Comparison of ENCODE assay signal across 37 cellular contexts in genomic region chr2:198498048-198498447, GRCh38.
"Had no signal": no experiment of that assay in that cellular context is flagged by ENCODE, and none has a peak within 500 bp of the region (broad histone marks: within the 10 kb centered on the region; RNA-seq: fewer than 3 reads in every experiment).

No MANE protein-coding gene starts in this region.

- H3K4me1 Mint-ChIP-seq: activated naive CD4-positive, alpha-beta T cell treated with anti-CD3 and anti-CD28 coated beads, Interleukin-2, amount 10 ng/mL, durations not matched to agents 7 days and 5 days; activated naive CD4-positive, alpha-beta T cell treated with anti-CD3 and anti-CD28 coated beads, Interleukin-2, amount 50 U/mL, for 24 hours; activated naive CD8-positive, alpha-beta T cell treated with anti-CD3 and anti-CD28 coated beads for 36 hours; activated naive CD8-positive, alpha-beta T cell treated with anti-CD3 and anti-CD28 coated beads, Interleukin-2, amount 10 ng/mL, durations not matched to agents 7 days and 5 days; activated naive CD8-positive, alpha-beta T cell treated with anti-CD3 and anti-CD28 coated beads, Interleukin-2, amount 50 U/mL, for 24 hours; activated T-helper 17 cell treated with anti-CD3 and anti-CD28 coated beads, Interleukin-2, amount 50 U/mL, for 72 hours; central memory CD8-positive, alpha-beta T cell had no signal

- H3K9me3 Mint-ChIP-seq: activated naive CD4-positive, alpha-beta T cell treated with anti-CD3 and anti-CD28 coated beads for 36 hours; activated naive CD4-positive, alpha-beta T cell treated with anti-CD3 and anti-CD28 coated beads, Interleukin-2, amount 10 ng/mL, durations not matched to agents 7 days and 5 days; activated naive CD4-positive, alpha-beta T cell treated with anti-CD3 and anti-CD28 coated beads, Interleukin-2, amount 50 U/mL, for 72 hours; activated naive CD8-positive, alpha-beta T cell treated with anti-CD3 and anti-CD28 coated beads for 36 hours; activated naive CD8-positive, alpha-beta T cell treated with anti-CD3 and anti-CD28 coated beads, Interleukin-2, amount 10 ng/mL, durations not matched to agents 7 days and 5 days; activated T-cell treated with anti-CD3 and anti-CD28 coated beads, Interleukin-2, amount 50 U/mL, for 24 hours; activated T-cell treated with anti-CD3 and anti-CD28 coated beads, Interleukin-2, amount 50 U/mL, for 4 hours; activated T-cell treated with anti-CD3 and anti-CD28 coated beads, Interleukin-2, amount 50 U/mL, for 72 hours; activated T-helper 1 cell treated with anti-CD3 and anti-CD28 coated beads, Interleukin-12 subunit alpha, Interleukin-12 subunit beta, Interleukin-2, Interleukin-4 antibody, amounts not matched to agents 30 ng/mL and 10 ng/mL and 1 ng/mL, durations not matched to agents 14 hours and 24 hours and 36 hours; activated T-helper 17 cell treated with anti-CD3 and anti-CD28 coated beads, Interleukin-2, amount 50 U/mL, for 72 hours; activated T-helper 2 cell treated with anti-CD3 and anti-CD28 coated beads, Interferon-gamma antibody, Interleukin-2, Interleukin-4, amounts not matched to agents 10 μg/mL and 5 μg/mL and 100 μg/mL, durations not matched to agents 14 hours and 24 hours and 36 hours; brain had no signal

- H3K27ac ChIP-seq: adrenal gland, ascending aorta, body of pancreas, brain microvascular endothelial cell, breast epithelium, cardiac muscle cell had no signal

- H3K9me3 ChIP-seq: adrenal gland, ascending aorta, body of pancreas, breast epithelium had no signal

- H3K4me3 Mint-ChIP-seq: activated naive CD4-positive, alpha-beta T cell treated with anti-CD3 and anti-CD28 coated beads for 36 hours; activated naive CD4-positive, alpha-beta T cell treated with anti-CD3 and anti-CD28 coated beads, Interleukin-2, amount 10 ng/mL, durations not matched to agents 7 days and 5 days; activated naive CD4-positive, alpha-beta T cell treated with anti-CD3 and anti-CD28 coated beads, Interleukin-2, amount 50 U/mL, for 24 hours; activated naive CD8-positive, alpha-beta T cell; activated naive CD8-positive, alpha-beta T cell treated with anti-CD3 and anti-CD28 coated beads for 36 hours; activated naive CD8-positive, alpha-beta T cell treated with anti-CD3 and anti-CD28 coated beads, Interleukin-2, amount 10 ng/mL, durations not matched to agents 7 days and 5 days; activated naive CD8-positive, alpha-beta T cell treated with anti-CD3 and anti-CD28 coated beads, Interleukin-2, amount 50 U/mL, for 24 hours; activated T-cell treated with anti-CD3 and anti-CD28 coated beads, Interleukin-2, amount 50 U/mL, for 24 hours; activated T-cell treated with anti-CD3 and anti-CD28 coated beads, Interleukin-2, amount 50 U/mL, for 4 hours; activated T-cell treated with anti-CD3 and anti-CD28 coated beads, Interleukin-2, amount 50 U/mL, for 72 hours; activated T-helper 1 cell treated with anti-CD3 and anti-CD28 coated beads, Interleukin-12 subunit alpha, Interleukin-12 subunit beta, Interleukin-2, Interleukin-4 antibody, amounts not matched to agents 30 ng/mL and 10 ng/mL and 1 ng/mL, durations not matched to agents 14 hours and 24 hours and 36 hours; activated T-helper 17 cell treated with anti-CD3 and anti-CD28 coated beads, Interleukin-2, amount 50 U/mL, for 72 hours; brain; central memory CD8-positive, alpha-beta T cell had no signal

- H3K27me3 Mint-ChIP-seq: activated naive CD4-positive, alpha-beta T cell treated with anti-CD3 and anti-CD28 coated beads, Interleukin-2, amount 10 ng/mL, durations not matched to agents 7 days and 5 days; activated naive CD8-positive, alpha-beta T cell treated with anti-CD3 and anti-CD28 coated beads, Interleukin-2, amount 10 ng/mL, durations not matched to agents 7 days and 5 days; activated T-cell treated with anti-CD3 and anti-CD28 coated beads, Interleukin-2, amount 50 U/mL, for 24 hours; central memory CD8-positive, alpha-beta T cell had no signal

- H3K27ac Mint-ChIP-seq: activated naive CD4-positive, alpha-beta T cell treated with anti-CD3 and anti-CD28 coated beads for 36 hours; activated naive CD4-positive, alpha-beta T cell treated with anti-CD3 and anti-CD28 coated beads, Interleukin-2, amount 10 ng/mL, durations not matched to agents 7 days and 5 days; activated naive CD4-positive, alpha-beta T cell treated with anti-CD3 and anti-CD28 coated beads, Interleukin-2, amount 50 U/mL, for 24 hours; activated naive CD4-positive, alpha-beta T cell treated with anti-CD3 and anti-CD28 coated beads, Interleukin-2, amount 50 U/mL, for 72 hours; activated naive CD8-positive, alpha-beta T cell; activated naive CD8-positive, alpha-beta T cell treated with anti-CD3 and anti-CD28 coated beads for 36 hours; activated naive CD8-positive, alpha-beta T cell treated with anti-CD3 and anti-CD28 coated beads, Interleukin-2, amount 10 ng/mL, durations not matched to agents 7 days and 5 days; activated naive CD8-positive, alpha-beta T cell treated with anti-CD3 and anti-CD28 coated beads, Interleukin-2, amount 50 U/mL, for 24 hours; activated T-cell treated with anti-CD3 and anti-CD28 coated beads, Interleukin-2, amount 50 U/mL, for 24 hours; activated T-cell treated with anti-CD3 and anti-CD28 coated beads, Interleukin-2, amount 50 U/mL, for 72 hours; activated T-helper 1 cell treated with anti-CD3 and anti-CD28 coated beads, Interleukin-12 subunit alpha, Interleukin-12 subunit beta, Interleukin-2, Interleukin-4 antibody, amounts not matched to agents 30 ng/mL and 10 ng/mL and 1 ng/mL, durations not matched to agents 14 hours and 24 hours and 36 hours; activated T-helper 17 cell treated with anti-CD3 and anti-CD28 coated beads, Interleukin-2, amount 50 U/mL, for 72 hours; activated T-helper 2 cell treated with anti-CD3 and anti-CD28 coated beads, Interferon-gamma antibody, Interleukin-2, Interleukin-4, amounts not matched to agents 10 μg/mL and 5 μg/mL and 100 μg/mL, durations not matched to agents 14 hours and 24 hours and 36 hours had no signal

- H3K27me3 ChIP-seq: adrenal gland, ascending aorta, body of pancreas, brain microvascular endothelial cell, breast epithelium, cardiac muscle cell had no signal

- H3K4me1 ChIP-seq: adrenal gland, ascending aorta, body of pancreas, breast epithelium had no signal

- H3K36me3 ChIP-seq: adrenal gland, ascending aorta, brain microvascular endothelial cell, breast epithelium, cardiac muscle cell had no signal

- H3K4me3 ChIP-seq: adrenal gland, ascending aorta, body of pancreas, breast epithelium, cardiac muscle cell had no signal

- ATAC-seq: activated naive CD4-positive, alpha-beta T cell treated with anti-CD3 and anti-CD28 coated beads, Interleukin-2, amount 50 U/mL, for 72 hours; activated naive CD8-positive, alpha-beta T cell treated with anti-CD3 and anti-CD28 coated beads, Interleukin-2, amount 50 U/mL, for 24 hours; activated T-cell treated with anti-CD3 and anti-CD28 coated beads, Interleukin-2, amount 50 U/mL, for 4 hours; activated T-cell treated with anti-CD3 and anti-CD28 coated beads, Interleukin-2, amount 50 U/mL, for 72 hours; activated T-helper 17 cell treated with anti-CD3 and anti-CD28 coated beads, Interleukin-2, amount 50 U/mL, for 72 hours; body of pancreas had no signal

- DNase-seq: activated effector memory CD4-positive, alpha-beta T cell treated with anti-CD3 and anti-CD28 coated beads, Interleukin-2, amount 50 U/mL, for 16 hours; activated effector memory CD4-positive, alpha-beta T cell treated with Interleukin-2 at 50 U/mL for 16 hours; activated gamma-delta T cell; activated gamma-delta T cell treated with Interleukin-2 at 50 U/mL for 16 hours; activated naive CD4-positive, alpha-beta T cell; activated naive CD4-positive, alpha-beta T cell treated with anti-CD3 and anti-CD28 coated beads for 36 hours; activated naive CD4-positive, alpha-beta T cell treated with anti-CD3 and anti-CD28 coated beads, Interleukin-2, amount 10 ng/mL, durations not matched to agents 7 days and 5 days; activated naive CD4-positive, alpha-beta T cell treated with anti-CD3 and anti-CD28 coated beads, Interleukin-2, amount 50 U/mL, for 16 hours; activated naive CD4-positive, alpha-beta T cell treated with Interleukin-2 at 50 U/mL for 16 hours; activated naive CD8-positive, alpha-beta T cell treated with anti-CD3 and anti-CD28 coated beads for 36 hours; activated naive CD8-positive, alpha-beta T cell treated with anti-CD3 and anti-CD28 coated beads, Interleukin-2, amount 10 ng/mL, durations not matched to agents 7 days and 5 days; activated naive CD8-positive, alpha-beta T cell treated with anti-CD3 and anti-CD28 coated beads, Interleukin-2, amount 50 U/mL, for 24 hours; activated T-cell treated with anti-CD3 and anti-CD28 coated beads, Interleukin-2, amount 50 U/mL, for 24 hours; activated T-cell treated with anti-CD3 and anti-CD28 coated beads, Interleukin-2, amount 50 U/mL, for 4 hours; activated T-cell treated with anti-CD3 and anti-CD28 coated beads, Interleukin-2, amount 50 U/mL, for 48 hours; activated T-cell treated with anti-CD3 and anti-CD28 coated beads, Interleukin-2, amount 50 U/mL, for 72 hours; adrenal gland; amniotic stem cell; amygdala; anterior cingulate cortex; aorta; body of pancreas; brain microvascular endothelial cell; caudate nucleus; central memory CD4-positive, alpha-beta T cell; cerebellar nuclear complex had no signal

- H3K36me3 Mint-ChIP-seq: activated naive CD4-positive, alpha-beta T cell treated with anti-CD3 and anti-CD28 coated beads, Interleukin-2, amount 10 ng/mL, durations not matched to agents 7 days and 5 days; activated naive CD4-positive, alpha-beta T cell treated with anti-CD3 and anti-CD28 coated beads, Interleukin-2, amount 50 U/mL, for 24 hours; activated naive CD4-positive, alpha-beta T cell treated with anti-CD3 and anti-CD28 coated beads, Interleukin-2, amount 50 U/mL, for 72 hours; activated naive CD8-positive, alpha-beta T cell; activated naive CD8-positive, alpha-beta T cell treated with anti-CD3 and anti-CD28 coated beads for 36 hours; activated naive CD8-positive, alpha-beta T cell treated with anti-CD3 and anti-CD28 coated beads, Interleukin-2, amount 10 ng/mL, durations not matched to agents 7 days and 5 days; brain had no signal
